In the genomic region with DNA sequence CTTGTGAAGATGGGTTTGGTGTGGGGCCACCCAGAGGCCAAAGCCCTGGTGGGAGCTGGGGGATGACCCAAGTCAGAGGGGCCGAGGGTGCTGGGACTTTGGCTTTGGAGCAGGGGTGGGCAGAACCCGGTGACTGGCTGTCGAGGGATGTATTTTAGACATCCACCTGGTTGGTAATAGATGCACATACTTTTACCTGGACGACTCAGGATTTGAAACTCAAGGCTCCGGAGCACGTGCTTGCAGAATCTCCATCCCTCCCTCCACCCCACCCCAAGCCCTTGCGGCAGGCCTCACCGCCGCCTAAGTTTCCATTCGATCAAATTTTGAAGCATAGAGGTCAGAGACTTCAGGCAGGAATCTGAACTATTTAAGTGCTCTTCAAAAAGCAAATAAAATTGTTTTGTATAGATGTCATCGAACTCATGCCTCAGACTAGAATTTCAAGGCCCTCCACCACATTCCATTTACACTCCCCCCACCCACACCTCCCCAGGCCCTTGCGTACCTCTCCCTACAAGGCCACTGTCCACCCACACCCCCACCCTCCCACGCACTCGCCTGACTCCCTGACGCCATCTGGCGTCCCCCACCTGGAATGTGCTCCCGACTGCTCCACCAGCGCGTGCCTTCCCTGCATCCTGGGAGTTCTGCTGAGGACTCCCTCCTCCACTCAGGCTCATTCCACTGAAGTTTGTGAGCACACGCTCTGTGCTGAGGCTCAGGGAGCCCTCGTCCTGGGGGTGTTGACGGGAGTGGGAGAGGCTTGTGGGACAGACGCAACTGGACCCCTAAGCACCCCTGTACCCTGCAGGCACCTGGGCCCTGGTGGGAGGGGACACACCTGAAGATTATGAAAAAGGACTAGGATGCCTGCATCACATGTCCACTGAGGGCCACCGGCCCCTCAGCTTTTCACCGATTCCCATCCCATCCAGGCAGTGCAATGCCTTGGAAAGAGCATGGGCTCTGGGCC, we compare ENCODE assay signal across 1 cellular context.
TF ChIP-seq lines count a peak whose summit lies in the region.

No MANE protein-coding gene starts in this region.

TF ChIP-seq in HepG2, 621 proteins besides CTCF, POLR2A, EP300 and RAD21 (continued from another document and continues in another):
- TF ChIP-seq NFE2 (CRISPR knock-in tag; IDR thresholded peaks at IDR 0.05) (no peak), ZSCAN30 (CRISPR knock-in tag; IDR thresholded peaks at IDR 0.05) (no peak), JUNB (CRISPR knock-in tag; IDR thresholded peaks at IDR 0.05; ENCODE audit: borderline replicate concordance) (no peak), ZNF788 (CRISPR knock-in tag; IDR thresholded peaks at IDR 0.05; ENCODE audit: borderline replicate concordance) (no peak), ZNF563 (CRISPR knock-in tag; IDR thresholded peaks at IDR 0.05) (no peak), ZNF33B (CRISPR knock-in tag; IDR thresholded peaks at IDR 0.05) (no peak), ZNF773 (CRISPR knock-in tag; IDR thresholded peaks at IDR 0.05; ENCODE audit: borderline replicate concordance) (no peak), ZNF510 (CRISPR knock-in tag; IDR thresholded peaks at IDR 0.05; ENCODE audit: low read depth) (no peak), ZNF451 (CRISPR knock-in tag; IDR thresholded peaks at IDR 0.05) (no peak), NR2C2 (CRISPR knock-in tag; IDR thresholded peaks at IDR 0.05; ENCODE audit: borderline replicate concordance) (no peak), ZNF10 (CRISPR knock-in tag; IDR thresholded peaks at IDR 0.05; ENCODE audit: borderline replicate concordance, low read depth) (no peak), ZNF619 (CRISPR knock-in tag; IDR thresholded peaks at IDR 0.05) (no peak; the same call in 1 of the 2 replicates), ZNF331 (CRISPR knock-in tag; IDR thresholded peaks at IDR 0.05) (no peak), ZNF101 (CRISPR knock-in tag; IDR thresholded peaks at IDR 0.05; ENCODE audit: borderline replicate concordance, low read depth) (no peak), ZNF781 (CRISPR knock-in tag; IDR thresholded peaks at IDR 0.05; ENCODE audit: borderline replicate concordance, not compliant biosample characterization) (no peak), ZNF382 (CRISPR knock-in tag; IDR thresholded peaks at IDR 0.05; ENCODE audit: borderline replicate concordance) (no peak), ZNF790 (CRISPR knock-in tag; IDR thresholded peaks at IDR 0.05; ENCODE audit: borderline replicate concordance) (no peak), FOXM1 (CRISPR knock-in tag; IDR thresholded peaks at IDR 0.05) (no peak), REL (CRISPR knock-in tag; conservative IDR thresholded peaks at IDR 0.05) (no peak), ZNF577 (CRISPR knock-in tag; IDR thresholded peaks at IDR 0.05; ENCODE audit: borderline replicate concordance, low read depth) (no peak), KMT2A (CRISPR knock-in tag; IDR thresholded peaks at IDR 0.05) (no peak), ARID2 (CRISPR knock-in tag; IDR thresholded peaks at IDR 0.05; ENCODE audit: borderline replicate concordance) (no peak), ATRX (CRISPR knock-in tag; IDR thresholded peaks at IDR 0.05; ENCODE audit: borderline replicate concordance) (no peak), ARNT2 (CRISPR knock-in tag; IDR thresholded peaks at IDR 0.05; ENCODE audit: low read depth) (no peak), HOXA9 (CRISPR knock-in tag; IDR thresholded peaks at IDR 0.05; ENCODE audit: borderline replicate concordance) (no peak), TBX3 (IDR thresholded peaks at IDR 0.05; ENCODE audit: borderline replicate concordance) (0 out of 2 replicates have a peak, but pooled peaks have one; percentile 34), EEA1 (CRISPR knock-in tag; IDR thresholded peaks at IDR 0.05; ENCODE audit: borderline replicate concordance) (no peak), ZMYM4 (CRISPR knock-in tag; IDR thresholded peaks at IDR 0.05) (no peak; the same call in 1 of the 2 replicates), ZKSCAN5 (CRISPR knock-in tag; IDR thresholded peaks at IDR 0.05) (no peak), SIN3B (IDR thresholded peaks at IDR 0.05; ENCODE audit: low read length) (no peak), KLF12 (CRISPR knock-in tag; IDR thresholded peaks at IDR 0.05; ENCODE audit: borderline replicate concordance) (no peak), ZFP37 (CRISPR knock-in tag; IDR thresholded peaks at IDR 0.05; ENCODE audit: borderline replicate concordance) (no peak), ZFP1 (CRISPR knock-in tag; IDR thresholded peaks at IDR 0.05) (no peak), PITX1 (CRISPR knock-in tag; IDR thresholded peaks at IDR 0.05) (peak; percentile 57; the same call in 1 of the 2 replicates), ZNF329 (CRISPR knock-in tag; IDR thresholded peaks at IDR 0.05; ENCODE audit: low read depth) (0 out of 2 replicates have a peak, but pooled peaks have one; percentile 35), GPN1 (CRISPR knock-in tag; IDR thresholded peaks at IDR 0.05; ENCODE audit: borderline replicate concordance) (no peak), FOXP1 (IDR thresholded peaks at IDR 0.05) (no peak), FOXP1 (CRISPR knock-in tag; IDR thresholded peaks at IDR 0.05) (peak; percentile 21; the same call in 1 of the 2 replicates)
- TF ChIP-seq, protein P1, sequence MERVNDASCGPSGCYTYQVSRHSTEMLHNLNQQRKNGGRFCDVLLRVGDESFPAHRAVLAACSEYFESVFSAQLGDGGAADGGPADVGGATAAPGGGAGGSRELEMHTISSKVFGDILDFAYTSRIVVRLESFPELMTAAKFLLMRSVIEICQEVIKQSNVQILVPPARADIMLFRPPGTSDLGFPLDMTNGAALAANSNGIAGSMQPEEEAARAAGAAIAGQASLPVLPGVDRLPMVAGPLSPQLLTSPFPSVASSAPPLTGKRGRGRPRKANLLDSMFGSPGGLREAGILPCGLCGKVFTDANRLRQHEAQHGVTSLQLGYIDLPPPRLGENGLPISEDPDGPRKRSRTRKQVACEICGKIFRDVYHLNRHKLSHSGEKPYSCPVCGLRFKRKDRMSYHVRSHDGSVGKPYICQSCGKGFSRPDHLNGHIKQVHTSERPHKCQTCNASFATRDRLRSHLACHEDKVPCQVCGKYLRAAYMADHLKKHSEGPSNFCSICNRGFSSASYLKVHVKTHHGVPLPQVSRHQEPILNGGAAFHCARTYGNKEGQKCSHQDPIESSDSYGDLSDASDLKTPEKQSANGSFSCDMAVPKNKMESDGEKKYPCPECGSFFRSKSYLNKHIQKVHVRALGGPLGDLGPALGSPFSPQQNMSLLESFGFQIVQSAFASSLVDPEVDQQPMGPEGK (CRISPR knock-in tag; IDR thresholded peaks at IDR 0.05), result peak; percentile 95
- TF ChIP-seq, protein P2, sequence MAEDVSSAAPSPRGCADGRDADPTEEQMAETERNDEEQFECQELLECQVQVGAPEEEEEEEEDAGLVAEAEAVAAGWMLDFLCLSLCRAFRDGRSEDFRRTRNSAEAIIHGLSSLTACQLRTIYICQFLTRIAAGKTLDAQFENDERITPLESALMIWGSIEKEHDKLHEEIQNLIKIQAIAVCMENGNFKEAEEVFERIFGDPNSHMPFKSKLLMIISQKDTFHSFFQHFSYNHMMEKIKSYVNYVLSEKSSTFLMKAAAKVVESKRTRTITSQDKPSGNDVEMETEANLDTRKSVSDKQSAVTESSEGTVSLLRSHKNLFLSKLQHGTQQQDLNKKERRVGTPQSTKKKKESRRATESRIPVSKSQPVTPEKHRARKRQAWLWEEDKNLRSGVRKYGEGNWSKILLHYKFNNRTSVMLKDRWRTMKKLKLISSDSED (CRISPR knock-in tag; IDR thresholded peaks at IDR 0.05), result no peak
- TF ChIP-seq, protein P3, sequence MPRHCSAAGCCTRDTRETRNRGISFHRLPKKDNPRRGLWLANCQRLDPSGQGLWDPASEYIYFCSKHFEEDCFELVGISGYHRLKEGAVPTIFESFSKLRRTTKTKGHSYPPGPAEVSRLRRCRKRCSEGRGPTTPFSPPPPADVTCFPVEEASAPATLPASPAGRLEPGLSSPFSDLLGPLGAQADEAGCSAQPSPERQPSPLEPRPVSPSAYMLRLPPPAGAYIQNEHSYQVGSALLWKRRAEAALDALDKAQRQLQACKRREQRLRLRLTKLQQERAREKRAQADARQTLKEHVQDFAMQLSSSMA (CRISPR knock-in tag; IDR thresholded peaks at IDR 0.05), result no peak
- TF ChIP-seq, protein P4, sequence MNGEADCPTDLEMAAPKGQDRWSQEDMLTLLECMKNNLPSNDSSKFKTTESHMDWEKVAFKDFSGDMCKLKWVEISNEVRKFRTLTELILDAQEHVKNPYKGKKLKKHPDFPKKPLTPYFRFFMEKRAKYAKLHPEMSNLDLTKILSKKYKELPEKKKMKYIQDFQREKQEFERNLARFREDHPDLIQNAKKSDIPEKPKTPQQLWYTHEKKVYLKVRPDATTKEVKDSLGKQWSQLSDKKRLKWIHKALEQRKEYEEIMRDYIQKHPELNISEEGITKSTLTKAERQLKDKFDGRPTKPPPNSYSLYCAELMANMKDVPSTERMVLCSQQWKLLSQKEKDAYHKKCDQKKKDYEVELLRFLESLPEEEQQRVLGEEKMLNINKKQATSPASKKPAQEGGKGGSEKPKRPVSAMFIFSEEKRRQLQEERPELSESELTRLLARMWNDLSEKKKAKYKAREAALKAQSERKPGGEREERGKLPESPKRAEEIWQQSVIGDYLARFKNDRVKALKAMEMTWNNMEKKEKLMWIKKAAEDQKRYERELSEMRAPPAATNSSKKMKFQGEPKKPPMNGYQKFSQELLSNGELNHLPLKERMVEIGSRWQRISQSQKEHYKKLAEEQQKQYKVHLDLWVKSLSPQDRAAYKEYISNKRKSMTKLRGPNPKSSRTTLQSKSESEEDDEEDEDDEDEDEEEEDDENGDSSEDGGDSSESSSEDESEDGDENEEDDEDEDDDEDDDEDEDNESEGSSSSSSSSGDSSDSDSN (CRISPR knock-in tag; IDR thresholded peaks at IDR 0.05), result no peak
- TF ChIP-seq, protein P5, sequence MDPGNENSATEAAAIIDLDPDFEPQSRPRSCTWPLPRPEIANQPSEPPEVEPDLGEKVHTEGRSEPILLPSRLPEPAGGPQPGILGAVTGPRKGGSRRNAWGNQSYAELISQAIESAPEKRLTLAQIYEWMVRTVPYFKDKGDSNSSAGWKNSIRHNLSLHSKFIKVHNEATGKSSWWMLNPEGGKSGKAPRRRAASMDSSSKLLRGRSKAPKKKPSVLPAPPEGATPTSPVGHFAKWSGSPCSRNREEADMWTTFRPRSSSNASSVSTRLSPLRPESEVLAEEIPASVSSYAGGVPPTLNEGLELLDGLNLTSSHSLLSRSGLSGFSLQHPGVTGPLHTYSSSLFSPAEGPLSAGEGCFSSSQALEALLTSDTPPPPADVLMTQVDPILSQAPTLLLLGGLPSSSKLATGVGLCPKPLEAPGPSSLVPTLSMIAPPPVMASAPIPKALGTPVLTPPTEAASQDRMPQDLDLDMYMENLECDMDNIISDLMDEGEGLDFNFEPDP (CRISPR knock-in tag; conservative IDR thresholded peaks at IDR 0.05), result no peak
- TF ChIP-seq, protein P6, sequence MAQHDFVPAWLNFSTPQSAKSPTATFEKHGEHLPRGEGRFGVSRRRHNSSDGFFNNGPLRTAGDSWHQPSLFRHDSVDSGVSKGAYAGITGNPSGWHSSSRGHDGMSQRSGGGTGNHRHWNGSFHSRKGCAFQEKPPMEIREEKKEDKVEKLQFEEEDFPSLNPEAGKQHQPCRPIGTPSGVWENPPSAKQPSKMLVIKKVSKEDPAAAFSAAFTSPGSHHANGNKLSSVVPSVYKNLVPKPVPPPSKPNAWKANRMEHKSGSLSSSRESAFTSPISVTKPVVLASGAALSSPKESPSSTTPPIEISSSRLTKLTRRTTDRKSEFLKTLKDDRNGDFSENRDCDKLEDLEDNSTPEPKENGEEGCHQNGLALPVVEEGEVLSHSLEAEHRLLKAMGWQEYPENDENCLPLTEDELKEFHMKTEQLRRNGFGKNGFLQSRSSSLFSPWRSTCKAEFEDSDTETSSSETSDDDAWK (CRISPR knock-in tag; IDR thresholded peaks at IDR 0.05), result no peak
- TF ChIP-seq, protein P7, sequence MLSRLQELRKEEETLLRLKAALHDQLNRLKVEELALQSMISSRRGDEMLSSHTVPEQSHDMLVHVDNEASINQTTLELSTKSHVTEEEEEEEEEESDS (CRISPR knock-in tag; IDR thresholded peaks at IDR 0.05; ENCODE audit: borderline replicate concordance), result no peak
- TF ChIP-seq, protein P8, sequence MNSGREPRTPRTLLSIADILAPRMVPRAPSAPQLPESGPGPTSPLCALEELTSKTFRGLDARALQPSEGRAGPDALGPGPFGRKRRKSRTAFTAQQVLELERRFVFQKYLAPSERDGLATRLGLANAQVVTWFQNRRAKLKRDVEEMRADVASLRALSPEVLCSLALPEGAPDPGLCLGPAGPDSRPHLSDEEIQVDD (CRISPR knock-in tag; IDR thresholded peaks at IDR 0.05; ENCODE audit: borderline replicate concordance), result no peak
- TF ChIP-seq, protein P9, sequence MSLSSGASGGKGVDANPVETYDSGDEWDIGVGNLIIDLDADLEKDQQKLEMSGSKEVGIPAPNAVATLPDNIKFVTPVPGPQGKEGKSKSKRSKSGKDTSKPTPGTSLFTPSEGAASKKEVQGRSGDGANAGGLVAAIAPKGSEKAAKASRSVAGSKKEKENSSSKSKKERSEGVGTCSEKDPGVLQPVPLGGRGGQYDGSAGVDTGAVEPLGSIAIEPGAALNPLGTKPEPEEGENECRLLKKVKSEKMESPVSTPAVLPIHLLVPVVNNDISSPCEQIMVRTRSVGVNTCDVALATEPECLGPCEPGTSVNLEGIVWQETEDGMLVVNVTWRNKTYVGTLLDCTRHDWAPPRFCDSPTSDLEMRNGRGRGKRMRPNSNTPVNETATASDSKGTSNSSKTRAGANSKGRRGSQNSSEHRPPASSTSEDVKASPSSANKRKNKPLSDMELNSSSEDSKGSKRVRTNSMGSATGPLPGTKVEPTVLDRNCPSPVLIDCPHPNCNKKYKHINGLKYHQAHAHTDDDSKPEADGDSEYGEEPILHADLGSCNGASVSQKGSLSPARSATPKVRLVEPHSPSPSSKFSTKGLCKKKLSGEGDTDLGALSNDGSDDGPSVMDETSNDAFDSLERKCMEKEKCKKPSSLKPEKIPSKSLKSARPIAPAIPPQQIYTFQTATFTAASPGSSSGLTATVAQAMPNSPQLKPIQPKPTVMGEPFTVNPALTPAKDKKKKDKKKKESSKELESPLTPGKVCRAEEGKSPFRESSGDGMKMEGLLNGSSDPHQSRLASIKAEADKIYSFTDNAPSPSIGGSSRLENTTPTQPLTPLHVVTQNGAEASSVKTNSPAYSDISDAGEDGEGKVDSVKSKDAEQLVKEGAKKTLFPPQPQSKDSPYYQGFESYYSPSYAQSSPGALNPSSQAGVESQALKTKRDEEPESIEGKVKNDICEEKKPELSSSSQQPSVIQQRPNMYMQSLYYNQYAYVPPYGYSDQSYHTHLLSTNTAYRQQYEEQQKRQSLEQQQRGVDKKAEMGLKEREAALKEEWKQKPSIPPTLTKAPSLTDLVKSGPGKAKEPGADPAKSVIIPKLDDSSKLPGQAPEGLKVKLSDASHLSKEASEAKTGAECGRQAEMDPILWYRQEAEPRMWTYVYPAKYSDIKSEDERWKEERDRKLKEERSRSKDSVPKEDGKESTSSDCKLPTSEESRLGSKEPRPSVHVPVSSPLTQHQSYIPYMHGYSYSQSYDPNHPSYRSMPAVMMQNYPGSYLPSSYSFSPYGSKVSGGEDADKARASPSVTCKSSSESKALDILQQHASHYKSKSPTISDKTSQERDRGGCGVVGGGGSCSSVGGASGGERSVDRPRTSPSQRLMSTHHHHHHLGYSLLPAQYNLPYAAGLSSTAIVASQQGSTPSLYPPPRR (CRISPR knock-in tag; IDR thresholded peaks at IDR 0.05; ENCODE audit: borderline replicate concordance), result peak; percentile 69
- TF ChIP-seq, protein P10, sequence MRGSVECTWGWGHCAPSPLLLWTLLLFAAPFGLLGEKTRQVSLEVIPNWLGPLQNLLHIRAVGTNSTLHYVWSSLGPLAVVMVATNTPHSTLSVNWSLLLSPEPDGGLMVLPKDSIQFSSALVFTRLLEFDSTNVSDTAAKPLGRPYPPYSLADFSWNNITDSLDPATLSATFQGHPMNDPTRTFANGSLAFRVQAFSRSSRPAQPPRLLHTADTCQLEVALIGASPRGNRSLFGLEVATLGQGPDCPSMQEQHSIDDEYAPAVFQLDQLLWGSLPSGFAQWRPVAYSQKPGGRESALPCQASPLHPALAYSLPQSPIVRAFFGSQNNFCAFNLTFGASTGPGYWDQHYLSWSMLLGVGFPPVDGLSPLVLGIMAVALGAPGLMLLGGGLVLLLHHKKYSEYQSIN (CRISPR knock-in tag; IDR thresholded peaks at IDR 0.05; ENCODE audit: borderline replicate concordance), result no peak
